ENCODE assay signal across 18 cellular contexts in the genomic region with DNA sequence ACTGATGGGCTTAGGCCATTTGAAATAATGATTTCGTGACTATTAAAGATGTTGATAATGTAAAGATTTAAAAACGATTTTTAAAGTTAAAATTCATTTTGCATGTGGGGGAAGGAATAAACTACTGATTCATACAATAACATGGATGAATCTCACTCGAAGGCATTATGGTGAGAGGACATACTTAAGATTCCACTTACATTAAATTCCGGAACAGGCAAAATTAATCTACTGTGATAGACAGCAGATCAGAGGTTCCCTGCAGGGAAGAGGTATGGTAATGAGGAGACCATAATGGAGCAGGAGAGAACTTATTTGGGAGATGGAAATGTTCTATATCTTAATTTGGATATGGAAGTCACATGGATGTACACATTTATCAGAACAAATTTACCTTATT. TPM values are rescaled to one million over a fixed set of nuclear protein-coding genes. Genes with fewer than 3 reads are reported as not detected.
DNase-seq lines count a peak whose midpoint lies in the region; ATAC-seq and TF ChIP-seq lines count a peak whose summit lies in the region.
"Had no signal": no experiment of that assay in that cellular context is flagged by ENCODE, and none has a peak within 500 bp of the region (broad histone marks: within the 10 kb centered on the region; RNA-seq: fewer than 3 reads in every experiment).

No MANE protein-coding gene starts in this region.

- no peaks in the 10 kb centered on the region for H3K79me1 ChIP-seq in IMR-90 (ENCODE audit: low read depth in 1 of 2, low read length in 2 of 2)

- H2BK120ac ChIP-seq in IMR-90 (ENCODE audit: low read depth, low read length): no peak overlapping the region

- peak; percentile 55 for DNase-seq in A673 (ENCODE audit: low spot score)
- peak; percentile 29 for DNase-seq in IMR-90
- DNase-seq in iris pigment epithelial cell (ENCODE audit: low read depth): peak; percentile 49
- DNase-seq in mesothelial cell of epicardium (ENCODE audit: low spot score in 2 of 2, unreplicated experiment in 2 of 2): no peak
- DNase-seq: CD8-positive, alpha-beta T cell; DMS 273 treated with DMSO at 0.1 percent for 48 hours; DMS53; DND-41; KBM-7 had no signal

- H4K91ac ChIP-seq in IMR-90 (ENCODE audit: insufficient read depth, low read depth, low read length): no peak overlapping the region

- H3K4me3 Mint-ChIP-seq in mesothelial cell of epicardium: no peak overlapping the region
- H3K4me3 Mint-ChIP-seq: CD8-positive, alpha-beta T cell had no signal

- H2BK5ac ChIP-seq in IMR-90 (ENCODE audit: low read depth, low read length, poor library complexity, severe bottlenecking): no peak overlapping the region

- no peak overlapping the region for H2BK15ac ChIP-seq in IMR-90 (ENCODE audit: low read depth, low read length)

- no peaks in the 10 kb centered on the region for H3K9me1 ChIP-seq in IMR-90 (ENCODE audit: insufficient read depth, low read length)

- no peak for TF ChIP-seq POLR2A in IMR-90 (IDR thresholded peaks at IDR 0.05; ENCODE audit: low read depth, low read length)

- H2AFZ ChIP-seq in IMR-90 (replicated peaks; ENCODE audit: low read length, poor library complexity): no peak overlapping the region

- H3K27ac Mint-ChIP-seq in mesothelial cell of epicardium: no peak overlapping the region
- H3K27ac Mint-ChIP-seq: CD8-positive, alpha-beta T cell; IgD-negative memory B cell had no signal

- POLR2A ChIA-PET in A673 (lab: Charles Lee; ENCODE audit: low non-redundant PET): no interaction called here
- POLR2A ChIA-PET in IMR-90 (lab: Charles Lee; ENCODE audit: unreplicated experiment): no interaction called here

- H2BK20ac ChIP-seq in IMR-90 (ENCODE audit: low read depth, low read length): no peak overlapping the region

- H3K36me3 ChIP-seq in A673 (ENCODE audit: insufficient read depth, low read length, poor library complexity, severe bottlenecking): no peaks in the 10 kb centered on the region
- H3K36me3 ChIP-seq in IMR-90 (ENCODE audit: control insufficient read depth, insufficient read depth, low read length): no peaks in the 10 kb centered on the region
- H3K36me3 ChIP-seq: BLaER1, HAP-1 had no signal

- H3K4me1 ChIP-seq in A673 (ENCODE audit: insufficient read depth, low read length, poor library complexity, severe bottlenecking) (peaks cover 11% of the 10 kb centered on the region), IMR-90 (ENCODE audit: control insufficient read depth, insufficient read depth, low read length) (no peaks in the 10 kb centered on the region)
- H3K4me1 ChIP-seq: A549, HAP-1 had no signal

- H4K20me1 ChIP-seq in IMR-90 (ENCODE audit: insufficient read depth, low read length): no peaks in the 10 kb centered on the region
- H4K20me1 ChIP-seq: BLaER1 had no signal

- no peak overlapping the region for H3K14ac ChIP-seq in IMR-90 (replicated peaks; ENCODE audit: low read depth, low read length)

- no peaks in the 10 kb centered on the region for H3K36me3 Mint-ChIP-seq in mesothelial cell of epicardium
- H3K36me3 Mint-ChIP-seq: CD8-positive, alpha-beta T cell; IgD-negative memory B cell had no signal

- H3K9ac ChIP-seq in IMR-90 (ENCODE audit: low read depth, low read length): no peak overlapping the region
- H3K9ac ChIP-seq: BLaER1 had no signal

- H2AK9ac ChIP-seq in IMR-90 (replicated peaks; ENCODE audit: low read depth, low read length, poor library complexity): no peak overlapping the region

- in situ Hi-C loops in IMR-90 (cut with MboI; ENCODE audit: low sequenced_read_pairs): loop anchor here (10.0 kb wide), 1 partner anchor 109 kb away; no protein-coding TSS in a partner anchor

- H4K5ac ChIP-seq in IMR-90 (ENCODE audit: low read depth, low read length): no peak overlapping the region

- H3K4ac ChIP-seq in IMR-90 (ENCODE audit: low read depth, low read length): no peak overlapping the region

- intact Hi-C loops in A673 (cut with micrococcal nuclease; ENCODE audit: unreplicated experiment): no loop called here
- intact Hi-C loops in IMR-90 (cut with micrococcal nuclease): no loop called here

- peaks cover 3% of the 10 kb centered on the region for H3K9me3 Mint-ChIP-seq in mesothelial cell of epicardium
- H3K9me3 Mint-ChIP-seq: CD8-positive, alpha-beta T cell; IgD-negative memory B cell had no signal

- CTCF ChIA-PET in A673 (lab: Charles Lee) (no interaction called here), IMR-90 (lab: Yijun Ruan, JAX) (no interaction called here)

- WGBS in IMR-90 (ENCODE audit: extremely low coverage in 2 of 2, insufficient read length in 1 of 2), 2 experiments: 100% methylated on average over 2 of the region's 4 CpGs; no CpG with 5 or more reads in 1 of the 2 experiments

- H3K9me3 ChIP-seq in A673 (ENCODE audit: low read depth, low read length, poor library complexity, severe bottlenecking) (no peaks in the 10 kb centered on the region), IMR-90 (ENCODE audit: control insufficient read depth, insufficient read depth, low read length) (no peaks in the 10 kb centered on the region)
- H3K9me3 ChIP-seq: A549, BLaER1, HAP-1 had no signal

- H3K4me2 ChIP-seq in IMR-90 (ENCODE audit: low read depth, low read length): no peak overlapping the region
- H3K4me2 ChIP-seq: A549, BLaER1 had no signal

- ATAC-seq in IMR-90 (ENCODE audit: low read depth): no peak
- peak; percentile 67 for ATAC-seq in SK-N-SH treated with all-trans-retinoic acid at 6 μM for 48 hours
- ATAC-seq in HG02885 (IDR thresholded peaks at IDR 0.05; ENCODE audit: poor library complexity, unreplicated experiment): no peak
- ATAC-seq in HG02798 (IDR thresholded peaks at IDR 0.05; ENCODE audit: poor library complexity, unreplicated experiment): no peak
- ATAC-seq in HG03342 (IDR thresholded peaks at IDR 0.05; ENCODE audit: unreplicated experiment): no peak
- ATAC-seq: A549; CD8-positive, alpha-beta T cell had no signal

- peaks cover 21% of the 10 kb centered on the region for H3K27me3 Mint-ChIP-seq in mesothelial cell of epicardium (ENCODE audit: low read depth)

- dilution Hi-C loops in IMR-90 (cut with HindIII; ENCODE audit: low sequenced_read_pairs, unreplicated experiment): no loop called here

- no peak overlapping the region for H3K56ac ChIP-seq in IMR-90 (ENCODE audit: extremely low read depth, insufficient read depth, low read length)

- no peaks in the 10 kb centered on the region for H3K27me3 ChIP-seq in A673 (replicated peaks; ENCODE audit: insufficient read depth, low read depth, low read length, poor library complexity)
- peaks cover 3% of the 10 kb centered on the region for H3K27me3 ChIP-seq in IMR-90 (ENCODE audit: control insufficient read depth, insufficient read depth, low read length)
- H3K27me3 ChIP-seq: BLaER1 had no signal

- no peak for TF ChIP-seq RAD21 in IMR-90 (IDR thresholded peaks at IDR 0.05; ENCODE audit: low read length)

- no peak for TF ChIP-seq CTCF in A673 (conservative IDR thresholded peaks at IDR 0.05; ENCODE audit: low read depth, low read length)
- no peak for TF ChIP-seq CTCF in IMR-90 (conservative IDR thresholded peaks at IDR 0.05; ENCODE audit: low read depth, low read length)
- TF ChIP-seq CTCF in mesothelial cell of epicardium (IDR thresholded peaks at IDR 0.05; ENCODE audit: unreplicated experiment): no peak

- H3K27ac ChIP-seq in A673 (ENCODE audit: low read depth, low read length, poor library complexity, severe bottlenecking) (no peak overlapping the region), IMR-90 (ENCODE audit: insufficient read depth, low read length) (no peak overlapping the region)
- H3K27ac ChIP-seq: 22Rv1, A549, BLaER1 had no signal

- H3K18ac ChIP-seq in IMR-90 (ENCODE audit: low read depth, low read length): no peak overlapping the region

- H3K23ac ChIP-seq in IMR-90 (ENCODE audit: low read depth, low read length): no peak overlapping the region

- no peak overlapping the region for H2AK5ac ChIP-seq in IMR-90 (ENCODE audit: low read depth, low read length)

- no peak overlapping the region for H4K8ac ChIP-seq in IMR-90 (ENCODE audit: low read depth in 2 of 2, low read length in 2 of 2)

- peaks cover 5% of the 10 kb centered on the region for H3K4me1 Mint-ChIP-seq in mesothelial cell of epicardium

- BruUV-seq in A673 (replicated peaks; lab: Mats Ljungman, UMichigan) (no TSS peak), IMR-90 (replicated peaks; lab: Mats Ljungman, UMichigan) (no TSS peak)

- no peak overlapping the region for H3K4me3 ChIP-seq in A673 (ENCODE audit: low read depth, low read length, poor library complexity, severe bottlenecking)
- H3K4me3 ChIP-seq in IMR-90 (ENCODE audit: insufficient read depth, low read depth, low read length): no peak overlapping the region
- H3K4me3 ChIP-seq: A549, BLaER1, HAP-1 had no signal

TF ChIP-seq in IMR-90, 13 proteins besides CTCF, POLR2A, EP300 and RAD21 (continues in another document):
- no peak for TF ChIP-seq RCOR1 (IDR thresholded peaks at IDR 0.05; ENCODE audit: insufficient replicate concordance, low read length)
- no peak for TF ChIP-seq NFE2L2 (IDR thresholded peaks at IDR 0.05; ENCODE audit: low read depth, low read length)
- no peak for TF ChIP-seq CEBPB (IDR thresholded peaks at IDR 0.05; ENCODE audit: low read depth, low read length)
- TF ChIP-seq FOS (IDR thresholded peaks at IDR 0.05; ENCODE audit: low read depth, low read length): no peak
- no peak for TF ChIP-seq SMC3 (IDR thresholded peaks at IDR 0.05; ENCODE audit: low read depth, low read length)

TF ChIP-seq in SK-N-SH treated with all-trans-retinoic acid at 6 μM for 48 hours, 23 proteins besides CTCF, POLR2A, EP300 and RAD21:
- TF ChIP-seq ZNF70 (CRISPR knock-in tag; IDR thresholded peaks at IDR 0.05) (no peak), TCF4 (CRISPR knock-in tag; IDR thresholded peaks at IDR 0.05; ENCODE audit: borderline replicate concordance) (no peak), GLIS3 (CRISPR knock-in tag; IDR thresholded peaks at IDR 0.05) (no peak), ARNTL (CRISPR knock-in tag; IDR thresholded peaks at IDR 0.05; ENCODE audit: borderline replicate concordance, low read depth) (no peak), ZFP30 (CRISPR knock-in tag; IDR thresholded peaks at IDR 0.05) (no peak), OSR1 (CRISPR knock-in tag; IDR thresholded peaks at IDR 0.05) (no peak), BACH2 (CRISPR knock-in tag; IDR thresholded peaks at IDR 0.05; ENCODE audit: borderline replicate concordance) (no peak), ZC3H10 (CRISPR knock-in tag; IDR thresholded peaks at IDR 0.05) (no peak), SNAI2 (CRISPR knock-in tag; IDR thresholded peaks at IDR 0.05) (no peak), ESRRG (CRISPR knock-in tag; IDR thresholded peaks at IDR 0.05) (no peak), ZNF8 (CRISPR knock-in tag; IDR thresholded peaks at IDR 0.05) (no peak), RARB (CRISPR knock-in tag; IDR thresholded peaks at IDR 0.05) (no peak), TOX (CRISPR knock-in tag; IDR thresholded peaks at IDR 0.05; ENCODE audit: borderline replicate concordance) (no peak)

RNA-seq across cellular contexts. Expression of gene RAB6B, which starts 28.4 kb away (rescaled TPM):
- total RNA-seq in A673 (2021) (0.86 and 0.87 TPM in 2 replicates), IMR-90 (2012; rRNA removed) (0.18 and 0.28 TPM in 2 replicates), mesothelial cell of epicardium (10.9 to 12.8 TPM (median 11.0 TPM) in 3 replicates)
- polyA plus RNA-seq in IMR-90 (2012; rRNA removed): 1.2 and 1.4 TPM in 2 replicates
- polyA plus RNA-seq in IMR-90 (2012; cell fraction: cytosol; rRNA removed): 0.84 and 1.3 TPM in 2 replicates
- polyA plus RNA-seq in IMR-90 (2012; cell fraction: nucleus; rRNA removed; ENCODE audit: low replicate concordance): 0.74 and 1.2 TPM in 2 replicates

Comparison
In these comparisons a context has a peak if more than half of its experiments do, and no peak if none do; other contexts are left out.
1. DNase-seq: peak in A673 (single experiment), IMR-90 (single experiment) and iris pigment epithelial cell (single experiment); none in mesothelial cell of epicardium (0 of 2).